Comparison of ENCODE assay signal across 8 cellular contexts in genomic region chr15:51970981-51971352, GRCh38. TPM values are rescaled to one million over a fixed set of nuclear protein-coding genes. Genes with fewer than 3 reads are reported as not detected.
A peak's percentile ranks its signal among the peaks of the same experiment; 100 is the strongest.
DNase-seq lines count a peak whose midpoint lies in the region; ATAC-seq and TF ChIP-seq lines count a peak whose summit lies in the region.

No MANE protein-coding gene starts in this region.

- H3K27me3 Mint-ChIP-seq in effector memory CD8-positive, alpha-beta T cell = no peaks in the 10 kb centered on the region
- H3K27me3 Mint-ChIP-seq in neural crest cell (ENCODE audit: low read depth) = peaks cover 2% of the 10 kb centered on the region

- peak overlapping the region; percentile 98 to 99 for H3K4me3 Mint-ChIP-seq in effector memory CD8-positive, alpha-beta T cell
- peak overlapping the region; percentile 94 for H3K4me3 Mint-ChIP-seq in neural crest cell

- H3K9ac ChIP-seq in Loucy (ENCODE audit: low read depth, low read length, poor library complexity, severe bottlenecking) = peak overlapping the region; percentile 81

- H3K4me1 Mint-ChIP-seq in effector memory CD8-positive, alpha-beta T cell (ENCODE audit: low read depth in 2 of 2) = peaks cover 18 to 26% of the 10 kb centered on the region in 2 donors
- H3K4me1 Mint-ChIP-seq in neural crest cell = peaks cover 20% of the 10 kb centered on the region

- TF ChIP-seq CTCF in C4-2B (conservative IDR thresholded peaks at IDR 0.05) (no peak), Loucy (conservative IDR thresholded peaks at IDR 0.05; ENCODE audit: low read length) (no peak), neural crest cell (conservative IDR thresholded peaks at IDR 0.05) (no peak)

- no peaks in the 10 kb centered on the region for H3K27me3 ChIP-seq in Loucy (ENCODE audit: insufficient read depth, low read length, poor library complexity, severe bottlenecking)

- peak overlapping the region; percentile 85 for H3K4me2 ChIP-seq in Loucy (ENCODE audit: low read depth, low read length, poor library complexity, severe bottlenecking)

- peak overlapping the region; percentile 100 for H3K27ac ChIP-seq in C4-2B

- peak; percentile 24 for ATAC-seq in GM21390 (IDR thresholded peaks at IDR 0.05; ENCODE audit: unreplicated experiment)
- ATAC-seq in effector memory CD8-positive, alpha-beta T cell (replicated peaks) = no peak

- H3K79me2 ChIP-seq in Loucy (ENCODE audit: insufficient read depth, low read length) = peaks cover 61% of the 10 kb centered on the region

- peak overlapping the region; percentile 94 for H2AFZ ChIP-seq in Loucy (ENCODE audit: low read length)

- no peaks in the 10 kb centered on the region for H3K9me2 ChIP-seq in Loucy (replicated peaks; ENCODE audit: low read depth, low read length)

- H3K4me1 ChIP-seq in Loucy (ENCODE audit: insufficient read depth, low read length, poor library complexity, severe bottlenecking) = peaks cover 16% of the 10 kb centered on the region

- H4K20me1 ChIP-seq in Loucy (ENCODE audit: insufficient read depth, low read length, poor library complexity, severe bottlenecking) = peaks cover 12% of the 10 kb centered on the region

- H3K9me3 Mint-ChIP-seq in effector memory CD8-positive, alpha-beta T cell = peaks cover 0 to 6% of the 10 kb centered on the region in 2 donors
- H3K9me3 Mint-ChIP-seq in neural crest cell = peaks cover 6% of the 10 kb centered on the region

- H3F3A ChIP-seq in Loucy (ENCODE audit: low read depth) = no peaks in the 10 kb centered on the region

- no peak for DNase-seq in effector memory CD8-positive, alpha-beta T cell
- no peak for DNase-seq in neural crest cell (ENCODE audit: low read depth, low spot score)
- no peak for DNase-seq in COLO668 (lab: John Stamatoyannopoulos, UW; ENCODE audit: unreplicated experiment)
- no peak for DNase-seq in stimulated activated CD4-positive, alpha-beta T cell treated with anti-CD3 and anti-CD28 coated beads, Interleukin-2, amount 100 ng/mL, for 24 hours
- no peak for DNase-seq in NCI-H2227 treated with DMSO at 0.1 percent for 48 hours (lab: John Stamatoyannopoulos, UW)

- 0 out of 2 replicates have a peak, but pooled peaks cover 4% of the 10 kb centered on the region for H3K36me3 ChIP-seq in Loucy (ENCODE audit: insufficient read depth, low read length)

- peaks cover 16% of the 10 kb centered on the region for H3K36me3 Mint-ChIP-seq in effector memory CD8-positive, alpha-beta T cell (ENCODE audit: insufficient read depth)
- H3K36me3 Mint-ChIP-seq in neural crest cell (ENCODE audit: low read depth) = peaks cover 19% of the 10 kb centered on the region

- H3K4me3 ChIP-seq in Loucy (ENCODE audit: low read length, poor library complexity, severe bottlenecking) = peak overlapping the region; percentile 85

- peak overlapping the region; percentile 95 to 98 for H3K27ac Mint-ChIP-seq in effector memory CD8-positive, alpha-beta T cell
- H3K27ac Mint-ChIP-seq in neural crest cell (ENCODE audit: unreplicated experiment) = peak overlapping the region; percentile 83

- peaks cover 12% of the 10 kb centered on the region for H3K9me3 ChIP-seq in Loucy (ENCODE audit: insufficient read depth, low read depth, low read length)

RNA-seq across cellular contexts. Expression of gene LEO1, which starts 0.6 kb away (rescaled TPM):
- total RNA-seq in neural crest cell = 32.7 and 34.1 TPM in 2 replicates

RNA-seq across cellular contexts. Expression of gene MAPK6, which starts 48.1 kb away (rescaled TPM):
- total RNA-seq in neural crest cell = 77.8 and 82.1 TPM in 2 replicates
